ENCODE assay signal across 4 cellular contexts in the genomic region with DNA sequence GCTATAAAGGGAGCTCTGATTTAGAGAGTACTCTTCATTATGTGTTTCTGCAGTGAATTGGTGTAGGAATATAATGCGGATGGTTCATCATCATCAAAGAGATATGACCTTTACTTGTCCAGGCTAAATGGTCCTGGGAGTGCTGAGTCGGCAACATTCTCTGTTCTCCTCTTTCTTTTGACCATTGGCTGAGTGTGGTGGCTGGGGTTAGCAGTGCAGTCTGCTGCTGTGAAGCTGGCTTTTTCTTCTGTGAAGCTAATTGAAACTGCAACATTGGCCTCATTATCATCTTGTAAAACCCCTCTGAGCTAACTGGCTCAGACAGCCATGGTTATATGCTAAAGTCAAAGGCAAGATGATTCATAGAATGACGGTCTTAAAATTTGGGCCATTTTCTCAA.
TF ChIP-seq lines count a peak whose summit lies in the region.

No MANE protein-coding gene starts in this region.

TF ChIP-seq in HEK293, 187 proteins besides CTCF, POLR2A, EP300 and RAD21:
- TF ChIP-seq KLF1 (tag by site-specific recombination; IDR thresholded peaks at IDR 0.05) (no peak), TRIM28 (IDR thresholded peaks at IDR 0.05; ENCODE audit: borderline replicate concordance, low read length) (0 out of 2 replicates have a peak, but pooled peaks have one; percentile 22), ZNF501 (tag by site-specific recombination; IDR thresholded peaks at IDR 0.05) (no peak), BCL11B (tag by site-specific recombination; IDR thresholded peaks at IDR 0.05; ENCODE audit: low read depth) (no peak)

TF ChIP-seq in H1, 55 proteins besides CTCF, POLR2A, EP300 and RAD21:
- TF ChIP-seq SIN3A (conservative IDR thresholded peaks at IDR 0.05 in 1 of 2, IDR thresholded peaks at IDR 0.05 in 1 of 2; ENCODE audit: low read depth in 1 of 2, low read length in 2 of 2) (no peak), TEAD4 (IDR thresholded peaks at IDR 0.05; ENCODE audit: low read depth, low read length) (no peak), ZNF274 (IDR thresholded peaks at IDR 0.05; ENCODE audit: borderline replicate concordance, extremely low read depth, low read length) (no peak), MAFK (IDR thresholded peaks at IDR 0.05; ENCODE audit: low read depth, low read length) (peak; percentile 98), CHD2 (IDR thresholded peaks at IDR 0.05; ENCODE audit: low read length) (no peak), JUND (IDR thresholded peaks at IDR 0.05; ENCODE audit: low read length) (no peak)

TF ChIP-seq in HepG2, 621 proteins besides CTCF, POLR2A, EP300 and RAD21:
- TF ChIP-seq MAFK (conservative IDR thresholded peaks at IDR 0.05 in 1 of 2, IDR thresholded peaks at IDR 0.05 in 1 of 2; ENCODE audit: low read length in 2 of 2) (peak; percentile 99), TMF1 (CRISPR knock-in tag; IDR thresholded peaks at IDR 0.05; ENCODE audit: low read depth) (no peak), SAP130 (CRISPR knock-in tag; IDR thresholded peaks at IDR 0.05; ENCODE audit: low read depth) (no peak), ZBTB40 (IDR thresholded peaks at IDR 0.05) (no peak), ZBTB40 (CRISPR knock-in tag; IDR thresholded peaks at IDR 0.05) (no peak), MAFF (IDR thresholded peaks at IDR 0.05; ENCODE audit: low read depth, low read length) (peak; percentile 98)
- TF ChIP-seq, protein P1, sequence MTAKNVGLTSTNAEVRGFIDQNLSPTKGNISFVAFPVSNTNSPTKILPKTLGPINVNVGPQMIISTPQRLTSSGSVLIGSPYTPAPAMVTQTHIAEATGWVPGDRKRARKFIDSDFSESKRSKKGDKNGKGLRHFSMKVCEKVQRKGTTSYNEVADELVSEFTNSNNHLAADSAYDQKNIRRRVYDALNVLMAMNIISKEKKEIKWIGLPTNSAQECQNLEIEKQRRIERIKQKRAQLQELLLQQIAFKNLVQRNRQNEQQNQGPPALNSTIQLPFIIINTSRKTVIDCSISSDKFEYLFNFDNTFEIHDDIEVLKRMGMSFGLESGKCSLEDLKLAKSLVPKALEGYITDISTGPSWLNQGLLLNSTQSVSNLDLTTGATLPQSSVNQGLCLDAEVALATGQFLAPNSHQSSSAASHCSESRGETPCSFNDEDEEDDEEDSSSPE (CRISPR knock-in tag; IDR thresholded peaks at IDR 0.05): no peak

TF ChIP-seq in SK-N-SH treated with all-trans-retinoic acid at 6 μM for 48 hours, 23 proteins besides CTCF, POLR2A, EP300 and RAD21:
- TF ChIP-seq ZNF8 (CRISPR knock-in tag; IDR thresholded peaks at IDR 0.05): no peak
- TF ChIP-seq ARNTL (CRISPR knock-in tag; IDR thresholded peaks at IDR 0.05; ENCODE audit: borderline replicate concordance, low read depth): no peak
- no peak for TF ChIP-seq OSR1 (CRISPR knock-in tag; IDR thresholded peaks at IDR 0.05)
